Comparison of ENCODE assay signal across 17 cellular contexts in genomic region chr10:320787-321186, GRCh38.
DNase-seq lines count a peak whose midpoint lies in the region; ATAC-seq and TF ChIP-seq lines count a peak whose summit lies in the region.
"Had no signal": no experiment of that assay in that cellular context is flagged by ENCODE, and none has a peak within 500 bp of the region (broad histone marks: within the 10 kb centered on the region; RNA-seq: fewer than 3 reads in every experiment).

No MANE protein-coding gene starts in this region.

- H3K36me3 Mint-ChIP-seq in CD14-positive monocyte (no peaks in the 10 kb centered on the region), T-helper 17 cell (ENCODE audit: low read depth) (peaks cover 4% of the 10 kb centered on the region), immature natural killer cell (peaks cover 0 to 11% (median 4%) of the 10 kb centered on the region in 3 donors)

- no peak overlapping the region for H2BK15ac ChIP-seq in neuronal stem cell (ENCODE audit: low read length)

- no peak overlapping the region for H2BK12ac ChIP-seq in neuronal stem cell (ENCODE audit: low read length)

- H2AFZ ChIP-seq in neuronal stem cell (ENCODE audit: low read length): no peak overlapping the region

- no peak overlapping the region for H4K91ac ChIP-seq in neuronal stem cell (ENCODE audit: low read depth, low read length, poor library complexity)

- H3K18ac ChIP-seq in neuronal stem cell (ENCODE audit: low read length): no peak overlapping the region

- H4K8ac ChIP-seq in neuronal stem cell (ENCODE audit: low read depth, low read length): no peak overlapping the region

- H3K27ac Mint-ChIP-seq in CD14-positive monocyte (no peak overlapping the region), T-helper 17 cell (no peak overlapping the region), immature natural killer cell (peak overlapping the region in 2 of 6 donors; percentile 65 to 73)
- H3K27ac Mint-ChIP-seq: B cell had no signal

- H3K9me3 ChIP-seq in T-helper 17 cell (ENCODE audit: control insufficient read depth, low read length, poor library complexity, severe bottlenecking) (no peaks in the 10 kb centered on the region), neuronal stem cell (replicated peaks in 1 of 2; ENCODE audit: control insufficient read depth in 2 of 2, insufficient read depth in 1 of 2, low read depth in 1 of 2, low read length in 2 of 2) (peaks cover 0 to 3% of the 10 kb centered on the region in 2 donors)

- no peak overlapping the region for H3K4ac ChIP-seq in neuronal stem cell (ENCODE audit: low read length)

- peaks cover 0 to 8% (median 5%) of the 10 kb centered on the region in 3 donors for H3K27me3 Mint-ChIP-seq in CD14-positive monocyte (ENCODE audit: low read depth in 3 of 3)
- H3K27me3 Mint-ChIP-seq in T-helper 17 cell: no peaks in the 10 kb centered on the region
- H3K27me3 Mint-ChIP-seq in immature natural killer cell (ENCODE audit: low read depth in 3 of 3): peaks cover 0 to 2% (median 0%) of the 10 kb centered on the region in 3 donors
- H3K27me3 Mint-ChIP-seq: CD4-positive, alpha-beta memory T cell had no signal

- H3K4me1 Mint-ChIP-seq in CD14-positive monocyte (peaks cover 4% of the 10 kb centered on the region), T-helper 17 cell (peaks cover 28% of the 10 kb centered on the region), immature natural killer cell (peaks cover 19 to 25% of the 10 kb centered on the region in 2 donors)

- H3K9ac ChIP-seq in neuronal stem cell (ENCODE audit: low read depth, low read length, poor library complexity): no peak overlapping the region

- intact Hi-C loops in CD14-positive monocyte (cut with micrococcal nuclease): no loop called here

- H3K4me1 ChIP-seq in neuronal stem cell (ENCODE audit: control insufficient read depth in 2 of 2, insufficient read depth in 1 of 2, low read depth in 1 of 2, low read length in 2 of 2): no peaks in the 10 kb centered on the region

- no peak overlapping the region for H3K23ac ChIP-seq in neuronal stem cell (ENCODE audit: low read depth, low read length, poor library complexity)

- H3K27me3 ChIP-seq in neuronal stem cell (ENCODE audit: control insufficient read depth in 3 of 3, insufficient read depth in 3 of 3, low read depth in 1 of 3, low read length in 3 of 3): no peaks in the 10 kb centered on the region

- WGBS in neuronal stem cell (ENCODE audit: extremely low coverage in 2 of 2, insufficient read length in 2 of 2, insufficient replicate concordance in 1 of 2), 2 donors: no CpG with 5 or more reads among the region's 10 CpGs

- no peak overlapping the region for H3K4me2 ChIP-seq in neuronal stem cell (ENCODE audit: insufficient read depth, low read length, poor library complexity, severe bottlenecking)

- peak overlapping the region; percentile 84 for H2BK5ac ChIP-seq in neuronal stem cell (ENCODE audit: low read length)

- H3K27ac ChIP-seq in coronary artery: no peak overlapping the region
- no peak overlapping the region for H3K27ac ChIP-seq in neuronal stem cell (replicated peaks; ENCODE audit: low read length)
- H3K27ac ChIP-seq: HL-60 had no signal

- H3K4me3 ChIP-seq in coronary artery: no peak overlapping the region
- H3K4me3 ChIP-seq in neuronal stem cell (ENCODE audit: low read length in 2 of 2): no peak overlapping the region

- no peak for TF ChIP-seq CTCF in CD14-positive monocyte (IDR thresholded peaks at IDR 0.05)
- TF ChIP-seq CTCF in coronary artery (IDR thresholded peaks at IDR 0.05): no peak

- H3K4me3 Mint-ChIP-seq in CD14-positive monocyte (no peak overlapping the region), T-helper 17 cell (peak overlapping the region; percentile 84), immature natural killer cell (no peak overlapping the region)
- H3K4me3 Mint-ChIP-seq: B cell had no signal

- H3K9me3 Mint-ChIP-seq in CD14-positive monocyte: peaks cover 0 to 14% (median 4%) of the 10 kb centered on the region in 7 donors
- H3K9me3 Mint-ChIP-seq in immature natural killer cell: no peaks in the 10 kb centered on the region
- H3K9me3 Mint-ChIP-seq: CD4-positive, alpha-beta memory T cell had no signal

- DNase-seq in CD14-positive monocyte (ENCODE audit: low spot score) (peak; percentile 22), T-helper 17 cell (no peak), coronary artery (ENCODE audit: low spot score) (peak; percentile 35), neuronal stem cell (ENCODE audit: low spot score) (no peak), NCI-H1436 (lab: John Stamatoyannopoulos, UW) (no peak), immature natural killer cell (no peak)
- DNase-seq: ACHN; C1 segment of cervical spinal cord; CD4-positive, alpha-beta memory T cell; DMS153; DMS79 treated with DMSO at 0.1 percent for 48 hours; EL; HCEC 1CT had no signal

- peaks cover 24 to 72% of the 10 kb centered on the region in 2 donors for H3K36me3 ChIP-seq in neuronal stem cell (replicated peaks in 1 of 2; ENCODE audit: control insufficient read depth in 2 of 2, insufficient read depth in 2 of 2, low read length in 2 of 2)

- no peak overlapping the region for H3K14ac ChIP-seq in neuronal stem cell (ENCODE audit: low read length)

- ATAC-seq in T-helper 17 cell (no peak), GM21528 (IDR thresholded peaks at IDR 0.05; ENCODE audit: low FRiP score, unreplicated experiment) (no peak), HG03469 (IDR thresholded peaks at IDR 0.05; ENCODE audit: unreplicated experiment) (no peak)

- no peak overlapping the region for H2AK5ac ChIP-seq in neuronal stem cell (ENCODE audit: low read depth, low read length)

- no peaks in the 10 kb centered on the region for H3K79me1 ChIP-seq in neuronal stem cell (ENCODE audit: low read depth, low read length)

- no peak overlapping the region for H2BK120ac ChIP-seq in neuronal stem cell (ENCODE audit: low read depth, low read length)

Comparison
In these comparisons a context has a peak if more than half of its experiments do, and no peak if none do; other contexts are left out.
1. DNase-seq: peak in CD14-positive monocyte (single experiment) and coronary artery (single experiment); none in T-helper 17 cell (0 of 3), neuronal stem cell (single experiment), NCI-H1436 (single experiment) and immature natural killer cell (0 of 3).